In genomic region chr6:56539503-56540105, GRCh38 we compare ENCODE assay signal across 15 cellular contexts.
DNase-seq lines count a peak whose midpoint lies in the region; ATAC-seq, FAIRE-seq and TF ChIP-seq lines count a peak whose summit lies in the region.
"Had no signal": no experiment of that assay in that cellular context is flagged by ENCODE, and none has a peak within 500 bp of the region (broad histone marks: within the 10 kb centered on the region; RNA-seq: fewer than 3 reads in every experiment).

No MANE protein-coding gene starts in this region.

- H3K27me3 ChIP-seq in HUES48 (ENCODE audit: control insufficient read depth, insufficient read depth, low read length) (no peaks in the 10 kb centered on the region), adipocyte (replicated peaks; ENCODE audit: control insufficient read depth, insufficient read depth, low read length) (no peaks in the 10 kb centered on the region), keratinocyte (ENCODE audit: control insufficient read depth, extremely low read depth, insufficient read depth, low read length) (no peaks in the 10 kb centered on the region), stomach smooth muscle (ENCODE audit: control insufficient read depth in 1 of 2, insufficient read depth in 2 of 2, low read length in 2 of 2) (no peaks in the 10 kb centered on the region)

- peak overlapping the region; percentile 99 for H3K4me2 ChIP-seq in keratinocyte (ENCODE audit: control insufficient read depth, extremely low read depth, insufficient read depth, low read depth, low read length)

- peak; percentile 17 for FAIRE-seq in keratinocyte (lab: Jason Lieb, UNC)

- H3K36me3 ChIP-seq in HUES48 (ENCODE audit: control insufficient read depth, insufficient read depth, low read length) (peaks cover 9% of the 10 kb centered on the region), adipocyte (ENCODE audit: control insufficient read depth, insufficient read depth, low read length, severe bottlenecking) (peaks cover 18% of the 10 kb centered on the region), keratinocyte (ENCODE audit: control insufficient read depth in 2 of 2, extremely low read depth in 1 of 2, insufficient read depth in 2 of 2, low read length in 2 of 2) (peaks cover 8 to 14% of the 10 kb centered on the region in 2 experiments), stomach smooth muscle (ENCODE audit: control insufficient read depth in 2 of 2, insufficient read depth in 2 of 2, low read length in 2 of 2) (peaks cover 13 to 16% of the 10 kb centered on the region in 2 donors)

- H3K9me3 ChIP-seq in HUES48 (ENCODE audit: control insufficient read depth, insufficient read depth, low read length) (no peaks in the 10 kb centered on the region), adipocyte (ENCODE audit: control insufficient read depth, low read length) (no peaks in the 10 kb centered on the region), keratinocyte (ENCODE audit: control insufficient read depth, low read depth, low read length) (no peaks in the 10 kb centered on the region), stomach smooth muscle (ENCODE audit: control insufficient read depth in 2 of 2, low read length in 2 of 2) (no peaks in the 10 kb centered on the region)

- H3K27ac ChIP-seq in HUES48 (ENCODE audit: low read depth, low read length), result no peak overlapping the region
- peak overlapping the region; percentile 97 for H3K27ac ChIP-seq in keratinocyte (ENCODE audit: control insufficient read depth, insufficient read depth, low read length)
- H3K27ac ChIP-seq in stomach smooth muscle (ENCODE audit: low read length), result peak overlapping the region; percentile 87

- no peak for ATAC-seq in HG02973 (IDR thresholded peaks at IDR 0.05; ENCODE audit: unreplicated experiment)
- ATAC-seq: naive thymus-derived CD4-positive, alpha-beta T cell; T-helper 17 cell had no signal

- H2AFZ ChIP-seq in keratinocyte (ENCODE audit: control insufficient read depth, low read length), result no peak overlapping the region

- DNase-seq in adipocyte (ENCODE audit: low read depth), result no peak
- DNase-seq in keratinocyte (ENCODE audit: low read depth, low spot score), result no peak
- DNase-seq in NCI-H526 treated with DMSO at 0.1 percent for 48 hours (lab: John Stamatoyannopoulos, UW), result no peak
- no peak for DNase-seq in central memory CD4-positive, alpha-beta T cell
- DNase-seq in ureter (ENCODE audit: low spot score), result no peak
- DNase-seq: DMS 273 treated with DMSO at 0.1 percent for 48 hours; head of caudate nucleus; naive thymus-derived CD4-positive, alpha-beta T cell; NCI-H2227 treated with DMSO at 0.1 percent for 48 hours; stimulated activated CD4-positive, alpha-beta T cell treated with anti-CD3 and anti-CD28 coated beads, Interleukin-2, amount 100 ng/mL, for 48 hours; T-helper 17 cell; trophoblast cell had no signal

- dilution Hi-C loops in keratinocyte (cut with MboI; ENCODE audit: extremely low pct_ligation_motif_present, low sequenced_read_pairs), result no loop called here

- H3K9ac ChIP-seq in HUES48 (ENCODE audit: low read depth, low read length), result no peak overlapping the region
- H3K9ac ChIP-seq in adipocyte (ENCODE audit: low read length), result peak overlapping the region; percentile 94
- peak overlapping the region; percentile 13 for H3K9ac ChIP-seq in keratinocyte (ENCODE audit: control insufficient read depth, extremely low read depth, insufficient read depth, low read length)
- peak overlapping the region; percentile 82 to 89 for H3K9ac ChIP-seq in stomach smooth muscle (ENCODE audit: low read length in 2 of 2)

- H4K20me1 ChIP-seq in keratinocyte (ENCODE audit: control insufficient read depth, extremely low read depth, insufficient read depth, low read length), result no peaks in the 10 kb centered on the region

- H3K79me2 ChIP-seq in keratinocyte (ENCODE audit: control insufficient read depth, insufficient read depth, low read length), result peaks cover 34% of the 10 kb centered on the region

- TF ChIP-seq CTCF in keratinocyte (optimal IDR thresholded peaks at IDR 0.05 in 1 of 3, IDR thresholded peaks at IDR 0.05 in 1 of 3, conservative IDR thresholded peaks at IDR 0.05 in 1 of 3; ENCODE audit: extremely low read depth in 1 of 3, insufficient read depth in 2 of 3, low read length in 3 of 3), result no peak

- no peaks in the 10 kb centered on the region for H3K9me1 ChIP-seq in keratinocyte (ENCODE audit: control insufficient read depth, extremely low read depth, insufficient read depth, low read length)

- H3K4me1 ChIP-seq in HUES48 (ENCODE audit: control insufficient read depth, insufficient read depth, low read length) (peaks cover 60% of the 10 kb centered on the region), adipocyte (ENCODE audit: control insufficient read depth, insufficient read depth, low read length) (peaks cover 45% of the 10 kb centered on the region), keratinocyte (ENCODE audit: control insufficient read depth, extremely low read depth, insufficient read depth, low read length) (peaks cover 42% of the 10 kb centered on the region), stomach smooth muscle (ENCODE audit: control insufficient read depth, insufficient read depth, low read length) (peaks cover 11% of the 10 kb centered on the region)

- 0 out of 2 replicates have a peak overlapping the region, but pooled peaks have one; percentile 5 for H3K4me3 ChIP-seq in HUES48 (ENCODE audit: low read depth, low read length)
- peak overlapping the region; percentile 93 for H3K4me3 ChIP-seq in adipocyte (ENCODE audit: low read length)
- H3K4me3 ChIP-seq in keratinocyte (ENCODE audit: control insufficient read depth in 2 of 3, extremely low read depth in 1 of 3, insufficient read depth in 2 of 3, low read depth in 1 of 3, low read length in 3 of 3), result peak overlapping the region in 2 of 3 experiments; percentile 69 to 81
- H3K4me3 ChIP-seq in stomach smooth muscle (ENCODE audit: low read length in 2 of 2), result peak overlapping the region; percentile 77 to 80

Comparison
In these comparisons a context has a peak if more than half of its experiments do, and no peak if none do; other contexts are left out.
1. H3K4me3 ChIP-seq: peak in every context shown above with its lines; median percentile 93 in adipocyte; 78 in stomach smooth muscle; 75 in keratinocyte; 5 in HUES48.